1 cellular context compared by ENCODE assay signal in genomic region chr19:11596156-11596555, GRCh38.
TF ChIP-seq lines count a peak whose summit lies in the region.

No MANE protein-coding gene starts in this region.

TF ChIP-seq in HepG2, 621 proteins besides CTCF, POLR2A, EP300 and RAD21:
- TF ChIP-seq ATF3 (CRISPR knock-in tag; IDR thresholded peaks at IDR 0.05) = no peak
- TF ChIP-seq ZNF232 (CRISPR knock-in tag; IDR thresholded peaks at IDR 0.05; ENCODE audit: borderline replicate concordance) = no peak
- no peak for TF ChIP-seq CREM (IDR thresholded peaks at IDR 0.05)
- no peak for TF ChIP-seq CREM (CRISPR knock-in tag; IDR thresholded peaks at IDR 0.05)
- no peak for TF ChIP-seq ZNF160 (CRISPR knock-in tag; IDR thresholded peaks at IDR 0.05)
- no peak for TF ChIP-seq FOXA3 (CRISPR knock-in tag; IDR thresholded peaks at IDR 0.05)
- no peak for TF ChIP-seq ZNF205 (CRISPR knock-in tag; IDR thresholded peaks at IDR 0.05)
- TF ChIP-seq CREB1 (IDR thresholded peaks at IDR 0.05) = no peak
- TF ChIP-seq CREB1 (CRISPR knock-in tag; IDR thresholded peaks at IDR 0.05) = no peak
- no peak for TF ChIP-seq SRF (IDR thresholded peaks at IDR 0.05; ENCODE audit: low read depth, low read length)
- TF ChIP-seq ZNF746 (CRISPR knock-in tag; IDR thresholded peaks at IDR 0.05) = no peak
- no peak for TF ChIP-seq ZNF878 (CRISPR knock-in tag; IDR thresholded peaks at IDR 0.05)
- no peak for TF ChIP-seq ZNF17 (CRISPR knock-in tag; IDR thresholded peaks at IDR 0.05)
- no peak for TF ChIP-seq DBP (CRISPR knock-in tag; IDR thresholded peaks at IDR 0.05; ENCODE audit: not compliant biosample characterization)
- no peak for TF ChIP-seq CCAR2 (optimal IDR thresholded peaks at IDR 0.05; ENCODE audit: low read depth, low read length)
- TF ChIP-seq UBTF (CRISPR knock-in tag; IDR thresholded peaks at IDR 0.05) = no peak
TF ChIP-seq in HepG2: peak in this region for 0.
